ENCODE assay signal across 1 cellular context in the genomic region with DNA sequence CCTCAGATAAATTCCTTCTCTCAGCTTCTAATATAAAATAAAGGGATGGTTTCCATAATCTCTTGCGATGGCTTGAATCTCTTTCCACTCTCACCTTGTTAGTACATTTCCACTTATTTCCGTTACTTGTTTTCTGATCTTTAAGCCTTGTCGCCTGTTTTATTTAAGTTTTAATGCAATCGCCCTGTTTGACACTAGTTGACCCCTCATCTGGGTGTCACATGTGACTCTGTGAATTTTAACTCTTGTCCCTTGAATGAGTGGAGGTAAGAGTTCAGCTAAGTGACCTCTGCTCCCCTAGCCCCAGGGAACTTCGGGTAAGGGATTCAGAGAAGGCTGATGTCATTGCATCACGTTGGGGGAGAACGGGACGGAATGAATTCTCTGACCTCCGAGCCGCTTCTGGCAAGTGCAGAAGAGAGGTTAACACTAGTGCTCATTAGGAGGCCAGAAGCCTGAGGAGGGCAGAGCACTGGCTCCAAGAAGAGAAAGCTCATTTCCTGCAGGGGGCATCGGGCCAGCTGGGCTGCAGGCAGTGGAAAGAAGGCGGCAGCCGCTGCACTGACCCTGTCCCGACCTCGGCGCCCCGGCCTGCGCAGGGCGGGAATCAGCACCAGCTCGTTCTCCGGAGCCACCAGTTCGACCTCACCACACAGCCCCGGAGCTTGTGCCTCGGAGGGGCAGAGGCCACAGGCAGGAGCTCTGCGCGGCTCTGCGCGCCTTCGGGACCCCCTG.
TF ChIP-seq lines count a peak whose summit lies in the region.

No MANE protein-coding gene starts in this region.

TF ChIP-seq in HepG2, 621 proteins besides CTCF, POLR2A, EP300 and RAD21 (continued from another document and continues in another):
- TF ChIP-seq, protein P1, sequence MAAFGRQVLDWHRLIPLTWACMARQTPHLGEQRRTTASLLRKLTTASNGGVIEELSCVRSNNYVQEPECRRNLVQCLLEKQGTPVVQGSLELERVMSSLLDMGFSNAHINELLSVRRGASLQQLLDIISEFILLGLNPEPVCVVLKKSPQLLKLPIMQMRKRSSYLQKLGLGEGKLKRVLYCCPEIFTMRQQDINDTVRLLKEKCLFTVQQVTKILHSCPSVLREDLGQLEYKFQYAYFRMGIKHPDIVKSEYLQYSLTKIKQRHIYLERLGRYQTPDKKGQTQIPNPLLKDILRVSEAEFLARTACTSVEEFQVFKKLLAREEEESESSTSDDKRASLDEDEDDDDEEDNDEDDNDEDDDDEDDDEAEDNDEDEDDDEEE (CRISPR knock-in tag; IDR thresholded peaks at IDR 0.05): 0 out of 2 replicates have a peak, but pooled peaks have one; percentile 20
- no peak for TF ChIP-seq NR3C1 (CRISPR knock-in tag; IDR thresholded peaks at IDR 0.05)
- TF ChIP-seq, protein P2, sequence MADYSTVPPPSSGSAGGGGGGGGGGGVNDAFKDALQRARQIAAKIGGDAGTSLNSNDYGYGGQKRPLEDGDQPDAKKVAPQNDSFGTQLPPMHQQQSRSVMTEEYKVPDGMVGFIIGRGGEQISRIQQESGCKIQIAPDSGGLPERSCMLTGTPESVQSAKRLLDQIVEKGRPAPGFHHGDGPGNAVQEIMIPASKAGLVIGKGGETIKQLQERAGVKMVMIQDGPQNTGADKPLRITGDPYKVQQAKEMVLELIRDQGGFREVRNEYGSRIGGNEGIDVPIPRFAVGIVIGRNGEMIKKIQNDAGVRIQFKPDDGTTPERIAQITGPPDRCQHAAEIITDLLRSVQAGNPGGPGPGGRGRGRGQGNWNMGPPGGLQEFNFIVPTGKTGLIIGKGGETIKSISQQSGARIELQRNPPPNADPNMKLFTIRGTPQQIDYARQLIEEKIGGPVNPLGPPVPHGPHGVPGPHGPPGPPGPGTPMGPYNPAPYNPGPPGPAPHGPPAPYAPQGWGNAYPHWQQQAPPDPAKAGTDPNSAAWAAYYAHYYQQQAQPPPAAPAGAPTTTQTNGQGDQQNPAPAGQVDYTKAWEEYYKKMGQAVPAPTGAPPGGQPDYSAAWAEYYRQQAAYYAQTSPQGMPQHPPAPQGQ (CRISPR knock-in tag; IDR thresholded peaks at IDR 0.05; ENCODE audit: borderline replicate concordance): 0 out of 2 replicates have a peak, but pooled peaks have one; percentile 54
- TF ChIP-seq, protein P3, sequence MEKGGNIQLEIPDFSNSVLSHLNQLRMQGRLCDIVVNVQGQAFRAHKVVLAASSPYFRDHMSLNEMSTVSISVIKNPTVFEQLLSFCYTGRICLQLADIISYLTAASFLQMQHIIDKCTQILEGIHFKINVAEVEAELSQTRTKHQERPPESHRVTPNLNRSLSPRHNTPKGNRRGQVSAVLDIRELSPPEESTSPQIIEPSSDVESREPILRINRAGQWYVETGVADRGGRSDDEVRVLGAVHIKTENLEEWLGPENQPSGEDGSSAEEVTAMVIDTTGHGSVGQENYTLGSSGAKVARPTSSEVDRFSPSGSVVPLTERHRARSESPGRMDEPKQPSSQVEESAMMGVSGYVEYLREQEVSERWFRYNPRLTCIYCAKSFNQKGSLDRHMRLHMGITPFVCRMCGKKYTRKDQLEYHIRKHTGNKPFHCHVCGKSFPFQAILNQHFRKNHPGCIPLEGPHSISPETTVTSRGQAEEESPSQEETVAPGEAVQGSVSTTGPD (CRISPR knock-in tag; IDR thresholded peaks at IDR 0.05): no peak
- TF ChIP-seq CBX5 (CRISPR knock-in tag; IDR thresholded peaks at IDR 0.05; ENCODE audit: borderline replicate concordance): no peak; the same call in 1 of the 2 replicates
- no peak for TF ChIP-seq U2AF2 (IDR thresholded peaks at IDR 0.05; ENCODE audit: low read depth, low read length)
- TF ChIP-seq, protein P4, sequence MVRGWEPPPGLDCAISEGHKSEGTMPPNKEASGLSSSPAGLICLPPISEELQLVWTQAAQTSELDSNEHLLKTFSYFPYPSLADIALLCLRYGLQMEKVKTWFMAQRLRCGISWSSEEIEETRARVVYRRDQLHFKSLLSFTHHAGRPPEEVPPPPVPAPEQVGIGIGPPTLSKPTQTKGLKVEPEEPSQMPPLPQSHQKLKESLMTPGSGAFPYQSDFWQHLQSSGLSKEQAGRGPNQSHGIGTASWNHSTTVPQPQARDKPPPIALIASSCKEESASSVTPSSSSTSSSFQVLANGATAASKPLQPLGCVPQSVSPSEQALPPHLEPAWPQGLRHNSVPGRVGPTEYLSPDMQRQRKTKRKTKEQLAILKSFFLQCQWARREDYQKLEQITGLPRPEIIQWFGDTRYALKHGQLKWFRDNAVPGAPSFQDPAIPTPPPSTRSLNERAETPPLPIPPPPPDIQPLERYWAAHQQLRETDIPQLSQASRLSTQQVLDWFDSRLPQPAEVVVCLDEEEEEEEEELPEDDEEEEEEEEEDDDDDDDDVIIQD (CRISPR knock-in tag; IDR thresholded peaks at IDR 0.05; ENCODE audit: low read depth): peak; percentile 69
- TF ChIP-seq ZFP90 (CRISPR knock-in tag; IDR thresholded peaks at IDR 0.05; ENCODE audit: borderline replicate concordance): no peak
- TF ChIP-seq ZNF549 (CRISPR knock-in tag; IDR thresholded peaks at IDR 0.05): no peak
- TF ChIP-seq JUND (CRISPR knock-in tag; IDR thresholded peaks at IDR 0.05): no peak
- TF ChIP-seq SAFB2 (CRISPR knock-in tag; IDR thresholded peaks at IDR 0.05; ENCODE audit: borderline replicate concordance, low read depth): no peak
- TF ChIP-seq SUZ12 (IDR thresholded peaks at IDR 0.05; ENCODE audit: low read depth, low read length): no peak
- 0 out of 2 replicates have a peak, but pooled peaks have one; percentile 23 for TF ChIP-seq ZNF335 (CRISPR knock-in tag; IDR thresholded peaks at IDR 0.05)
- TF ChIP-seq, protein P5, sequence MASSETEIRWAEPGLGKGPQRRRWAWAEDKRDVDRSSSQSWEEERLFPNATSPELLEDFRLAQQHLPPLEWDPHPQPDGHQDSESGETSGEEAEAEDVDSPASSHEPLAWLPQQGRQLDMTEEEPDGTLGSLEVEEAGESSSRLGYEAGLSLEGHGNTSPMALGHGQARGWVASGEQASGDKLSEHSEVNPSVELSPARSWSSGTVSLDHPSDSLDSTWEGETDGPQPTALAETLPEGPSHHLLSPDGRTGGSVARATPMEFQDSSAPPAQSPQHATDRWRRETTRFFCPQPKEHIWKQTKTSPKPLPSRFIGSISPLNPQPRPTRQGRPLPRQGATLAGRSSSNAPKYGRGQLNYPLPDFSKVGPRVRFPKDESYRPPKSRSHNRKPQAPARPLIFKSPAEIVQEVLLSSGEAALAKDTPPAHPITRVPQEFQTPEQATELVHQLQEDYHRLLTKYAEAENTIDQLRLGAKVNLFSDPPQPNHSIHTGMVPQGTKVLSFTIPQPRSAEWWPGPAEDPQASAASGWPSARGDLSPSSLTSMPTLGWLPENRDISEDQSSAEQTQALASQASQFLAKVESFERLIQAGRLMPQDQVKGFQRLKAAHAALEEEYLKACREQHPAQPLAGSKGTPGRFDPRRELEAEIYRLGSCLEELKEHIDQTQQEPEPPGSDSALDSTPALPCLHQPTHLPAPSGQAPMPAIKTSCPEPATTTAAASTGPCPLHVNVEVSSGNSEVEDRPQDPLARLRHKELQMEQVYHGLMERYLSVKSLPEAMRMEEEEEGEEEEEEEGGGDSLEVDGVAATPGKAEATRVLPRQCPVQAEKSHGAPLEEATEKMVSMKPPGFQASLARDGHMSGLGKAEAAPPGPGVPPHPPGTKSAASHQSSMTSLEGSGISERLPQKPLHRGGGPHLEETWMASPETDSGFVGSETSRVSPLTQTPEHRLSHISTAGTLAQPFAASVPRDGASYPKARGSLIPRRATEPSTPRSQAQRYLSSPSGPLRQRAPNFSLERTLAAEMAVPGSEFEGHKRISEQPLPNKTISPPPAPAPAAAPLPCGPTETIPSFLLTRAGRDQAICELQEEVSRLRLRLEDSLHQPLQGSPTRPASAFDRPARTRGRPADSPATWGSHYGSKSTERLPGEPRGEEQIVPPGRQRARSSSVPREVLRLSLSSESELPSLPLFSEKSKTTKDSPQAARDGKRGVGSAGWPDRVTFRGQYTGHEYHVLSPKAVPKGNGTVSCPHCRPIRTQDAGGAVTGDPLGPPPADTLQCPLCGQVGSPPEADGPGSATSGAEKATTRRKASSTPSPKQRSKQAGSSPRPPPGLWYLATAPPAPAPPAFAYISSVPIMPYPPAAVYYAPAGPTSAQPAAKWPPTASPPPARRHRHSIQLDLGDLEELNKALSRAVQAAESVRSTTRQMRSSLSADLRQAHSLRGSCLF (CRISPR knock-in tag; IDR thresholded peaks at IDR 0.05; ENCODE audit: borderline replicate concordance): no peak
- no peak for TF ChIP-seq ZNF253 (CRISPR knock-in tag; IDR thresholded peaks at IDR 0.05; ENCODE audit: borderline replicate concordance)
- TF ChIP-seq, protein P6, sequence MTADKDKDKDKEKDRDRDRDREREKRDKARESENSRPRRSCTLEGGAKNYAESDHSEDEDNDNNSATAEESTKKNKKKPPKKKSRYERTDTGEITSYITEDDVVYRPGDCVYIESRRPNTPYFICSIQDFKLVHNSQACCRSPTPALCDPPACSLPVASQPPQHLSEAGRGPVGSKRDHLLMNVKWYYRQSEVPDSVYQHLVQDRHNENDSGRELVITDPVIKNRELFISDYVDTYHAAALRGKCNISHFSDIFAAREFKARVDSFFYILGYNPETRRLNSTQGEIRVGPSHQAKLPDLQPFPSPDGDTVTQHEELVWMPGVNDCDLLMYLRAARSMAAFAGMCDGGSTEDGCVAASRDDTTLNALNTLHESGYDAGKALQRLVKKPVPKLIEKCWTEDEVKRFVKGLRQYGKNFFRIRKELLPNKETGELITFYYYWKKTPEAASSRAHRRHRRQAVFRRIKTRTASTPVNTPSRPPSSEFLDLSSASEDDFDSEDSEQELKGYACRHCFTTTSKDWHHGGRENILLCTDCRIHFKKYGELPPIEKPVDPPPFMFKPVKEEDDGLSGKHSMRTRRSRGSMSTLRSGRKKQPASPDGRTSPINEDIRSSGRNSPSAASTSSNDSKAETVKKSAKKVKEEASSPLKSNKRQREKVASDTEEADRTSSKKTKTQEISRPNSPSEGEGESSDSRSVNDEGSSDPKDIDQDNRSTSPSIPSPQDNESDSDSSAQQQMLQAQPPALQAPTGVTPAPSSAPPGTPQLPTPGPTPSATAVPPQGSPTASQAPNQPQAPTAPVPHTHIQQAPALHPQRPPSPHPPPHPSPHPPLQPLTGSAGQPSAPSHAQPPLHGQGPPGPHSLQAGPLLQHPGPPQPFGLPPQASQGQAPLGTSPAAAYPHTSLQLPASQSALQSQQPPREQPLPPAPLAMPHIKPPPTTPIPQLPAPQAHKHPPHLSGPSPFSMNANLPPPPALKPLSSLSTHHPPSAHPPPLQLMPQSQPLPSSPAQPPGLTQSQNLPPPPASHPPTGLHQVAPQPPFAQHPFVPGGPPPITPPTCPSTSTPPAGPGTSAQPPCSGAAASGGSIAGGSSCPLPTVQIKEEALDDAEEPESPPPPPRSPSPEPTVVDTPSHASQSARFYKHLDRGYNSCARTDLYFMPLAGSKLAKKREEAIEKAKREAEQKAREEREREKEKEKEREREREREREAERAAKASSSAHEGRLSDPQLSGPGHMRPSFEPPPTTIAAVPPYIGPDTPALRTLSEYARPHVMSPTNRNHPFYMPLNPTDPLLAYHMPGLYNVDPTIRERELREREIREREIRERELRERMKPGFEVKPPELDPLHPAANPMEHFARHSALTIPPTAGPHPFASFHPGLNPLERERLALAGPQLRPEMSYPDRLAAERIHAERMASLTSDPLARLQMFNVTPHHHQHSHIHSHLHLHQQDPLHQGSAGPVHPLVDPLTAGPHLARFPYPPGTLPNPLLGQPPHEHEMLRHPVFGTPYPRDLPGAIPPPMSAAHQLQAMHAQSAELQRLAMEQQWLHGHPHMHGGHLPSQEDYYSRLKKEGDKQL (CRISPR knock-in tag; IDR thresholded peaks at IDR 0.05; ENCODE audit: low read depth): no peak
- no peak for TF ChIP-seq NRL (CRISPR knock-in tag; IDR thresholded peaks at IDR 0.05; ENCODE audit: borderline replicate concordance)
- TF ChIP-seq ZFP36L2 (CRISPR knock-in tag; IDR thresholded peaks at IDR 0.05): no peak
- TF ChIP-seq EEA1 (CRISPR knock-in tag; IDR thresholded peaks at IDR 0.05; ENCODE audit: borderline replicate concordance): no peak
- TF ChIP-seq PTBP1 (IDR thresholded peaks at IDR 0.05; ENCODE audit: low read depth, low read length, poor library complexity, severe bottlenecking): no peak
- 0 out of 2 replicates have a peak, but pooled peaks have one; percentile 47 for TF ChIP-seq SMAD9 (CRISPR knock-in tag; IDR thresholded peaks at IDR 0.05)
- peak; percentile 73; the same call in 1 of the 2 replicates for TF ChIP-seq ZNF205 (CRISPR knock-in tag; IDR thresholded peaks at IDR 0.05)
- TF ChIP-seq ZNF20 (CRISPR knock-in tag; IDR thresholded peaks at IDR 0.05): no peak
- peak; percentile 74; the same call in 1 of the 2 replicates for TF ChIP-seq SIN3A (IDR thresholded peaks at IDR 0.05; ENCODE audit: borderline replicate concordance, low read depth, low read length)
- TF ChIP-seq, protein P7, sequence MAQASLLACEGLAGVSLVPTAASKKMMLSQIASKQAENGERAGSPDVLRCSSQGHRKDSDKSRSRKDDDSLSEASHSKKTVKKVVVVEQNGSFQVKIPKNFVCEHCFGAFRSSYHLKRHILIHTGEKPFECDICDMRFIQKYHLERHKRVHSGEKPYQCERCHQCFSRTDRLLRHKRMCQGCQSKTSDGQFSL (CRISPR knock-in tag; IDR thresholded peaks at IDR 0.05): no peak; the same call in 1 of the 2 replicates
- TF ChIP-seq, protein P8, sequence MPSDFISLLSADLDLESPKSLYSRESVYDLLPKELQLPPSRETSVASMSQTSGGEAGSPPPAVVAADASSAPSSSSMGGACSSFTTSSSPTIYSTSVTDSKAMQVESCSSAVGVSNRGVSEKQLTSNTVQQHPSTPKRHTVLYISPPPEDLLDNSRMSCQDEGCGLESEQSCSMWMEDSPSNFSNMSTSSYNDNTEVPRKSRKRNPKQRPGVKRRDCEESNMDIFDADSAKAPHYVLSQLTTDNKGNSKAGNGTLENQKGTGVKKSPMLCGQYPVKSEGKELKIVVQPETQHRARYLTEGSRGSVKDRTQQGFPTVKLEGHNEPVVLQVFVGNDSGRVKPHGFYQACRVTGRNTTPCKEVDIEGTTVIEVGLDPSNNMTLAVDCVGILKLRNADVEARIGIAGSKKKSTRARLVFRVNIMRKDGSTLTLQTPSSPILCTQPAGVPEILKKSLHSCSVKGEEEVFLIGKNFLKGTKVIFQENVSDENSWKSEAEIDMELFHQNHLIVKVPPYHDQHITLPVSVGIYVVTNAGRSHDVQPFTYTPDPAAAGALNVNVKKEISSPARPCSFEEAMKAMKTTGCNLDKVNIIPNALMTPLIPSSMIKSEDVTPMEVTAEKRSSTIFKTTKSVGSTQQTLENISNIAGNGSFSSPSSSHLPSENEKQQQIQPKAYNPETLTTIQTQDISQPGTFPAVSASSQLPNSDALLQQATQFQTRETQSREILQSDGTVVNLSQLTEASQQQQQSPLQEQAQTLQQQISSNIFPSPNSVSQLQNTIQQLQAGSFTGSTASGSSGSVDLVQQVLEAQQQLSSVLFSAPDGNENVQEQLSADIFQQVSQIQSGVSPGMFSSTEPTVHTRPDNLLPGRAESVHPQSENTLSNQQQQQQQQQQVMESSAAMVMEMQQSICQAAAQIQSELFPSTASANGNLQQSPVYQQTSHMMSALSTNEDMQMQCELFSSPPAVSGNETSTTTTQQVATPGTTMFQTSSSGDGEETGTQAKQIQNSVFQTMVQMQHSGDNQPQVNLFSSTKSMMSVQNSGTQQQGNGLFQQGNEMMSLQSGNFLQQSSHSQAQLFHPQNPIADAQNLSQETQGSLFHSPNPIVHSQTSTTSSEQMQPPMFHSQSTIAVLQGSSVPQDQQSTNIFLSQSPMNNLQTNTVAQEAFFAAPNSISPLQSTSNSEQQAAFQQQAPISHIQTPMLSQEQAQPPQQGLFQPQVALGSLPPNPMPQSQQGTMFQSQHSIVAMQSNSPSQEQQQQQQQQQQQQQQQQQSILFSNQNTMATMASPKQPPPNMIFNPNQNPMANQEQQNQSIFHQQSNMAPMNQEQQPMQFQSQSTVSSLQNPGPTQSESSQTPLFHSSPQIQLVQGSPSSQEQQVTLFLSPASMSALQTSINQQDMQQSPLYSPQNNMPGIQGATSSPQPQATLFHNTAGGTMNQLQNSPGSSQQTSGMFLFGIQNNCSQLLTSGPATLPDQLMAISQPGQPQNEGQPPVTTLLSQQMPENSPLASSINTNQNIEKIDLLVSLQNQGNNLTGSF (CRISPR knock-in tag; IDR thresholded peaks at IDR 0.05): no peak
